Comparison of ENCODE assay signal across 20 cellular contexts in the genomic region with DNA sequence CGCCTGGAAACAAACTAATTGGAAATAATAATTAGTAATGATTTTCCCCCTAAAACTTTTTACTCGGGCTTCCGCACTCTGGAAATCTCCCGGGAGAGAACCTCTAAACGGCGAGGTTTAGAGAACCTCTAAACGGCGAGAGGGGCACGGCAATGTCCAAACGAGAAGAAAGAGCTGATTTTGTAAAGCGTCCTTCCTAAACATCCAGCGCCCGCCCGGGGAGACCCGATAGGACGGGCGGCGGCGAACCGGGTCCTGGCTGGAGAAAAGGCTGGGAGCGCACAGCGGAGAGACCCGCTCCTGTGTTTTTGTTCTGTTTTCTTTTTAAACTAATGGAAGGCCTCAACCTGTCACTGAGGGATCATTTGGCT. TPM values are rescaled to one million over a fixed set of nuclear protein-coding genes. Genes with fewer than 3 reads are reported as not detected.
A peak's percentile ranks its signal among the peaks of the same experiment; 100 is the strongest.
DNase-seq lines count a peak whose midpoint lies in the region; ATAC-seq, FAIRE-seq and TF ChIP-seq lines count a peak whose summit lies in the region.
"Had no signal": no experiment of that assay in that cellular context is flagged by ENCODE, and none has a peak within 500 bp of the region (broad histone marks: within the 10 kb centered on the region; RNA-seq: fewer than 3 reads in every experiment).

No MANE protein-coding gene starts in this region.

- no peak overlapping the region for H2BK120ac ChIP-seq in neuronal stem cell (ENCODE audit: low read depth, low read length)

- no peak overlapping the region for H3K4me3 Mint-ChIP-seq in T-helper 2 cell treated with Interferon-gamma antibody and Interleukin-4, amounts not matched to agents 5 μg/mL and 100 μg/mL, for 36 hours
- H3K4me3 Mint-ChIP-seq: natural killer cell treated with Interleukin-12 subunit alpha and Interleukin-12 subunit beta and Interleukin-15 and Interleukin-18, amount 100 ng/mL, for 72 hours had no signal

- POLR2A ChIA-PET in endothelial cell of umbilical vein (lab: Charles Lee): no interaction called here

- peak overlapping the region; percentile 68 for H3K27ac Mint-ChIP-seq in T-helper 2 cell treated with Interferon-gamma antibody and Interleukin-4, amounts not matched to agents 5 μg/mL and 100 μg/mL, for 36 hours
- H3K27ac Mint-ChIP-seq: CD14-positive monocyte; natural killer cell treated with Interleukin-12 subunit alpha and Interleukin-12 subunit beta and Interleukin-15 and Interleukin-18, amount 100 ng/mL, for 72 hours had no signal

- H3K27me3 ChIP-seq in endothelial cell of umbilical vein (ENCODE audit: control insufficient read depth in 2 of 2, insufficient read depth in 2 of 2, low read length in 2 of 2): peaks cover 80 to 87% of the 10 kb centered on the region in 2 experiments
- H3K27me3 ChIP-seq in neuronal stem cell (ENCODE audit: control insufficient read depth in 3 of 3, insufficient read depth in 3 of 3, low read depth in 1 of 3, low read length in 3 of 3): peaks cover 58 to 97% (median 91%) of the 10 kb centered on the region in 3 experiments
- peaks cover 96% of the 10 kb centered on the region for H3K27me3 ChIP-seq in WERI-Rb-1 (ENCODE audit: insufficient read depth, low read depth, severe bottlenecking)

- H3K9me1 ChIP-seq in endothelial cell of umbilical vein (replicated peaks; ENCODE audit: control insufficient read depth, extremely low read depth, insufficient read depth, low read length): no peaks in the 10 kb centered on the region

- H3K9me3 ChIP-seq in SK-N-MC (ENCODE audit: low read depth, low read length) (no peaks in the 10 kb centered on the region), endothelial cell of umbilical vein (replicated peaks; ENCODE audit: control insufficient read depth, insufficient read depth, low read length) (no peaks in the 10 kb centered on the region), neuronal stem cell (replicated peaks in 1 of 2; ENCODE audit: control insufficient read depth in 2 of 2, insufficient read depth in 1 of 2, low read depth in 1 of 2, low read length in 2 of 2) (no peaks in the 10 kb centered on the region), WERI-Rb-1 (ENCODE audit: severe bottlenecking) (no peaks in the 10 kb centered on the region)
- H3K9me3 ChIP-seq: uterus had no signal

- H3K36me3 ChIP-seq in SK-N-MC (ENCODE audit: insufficient read depth, low read length) (peaks cover 34% of the 10 kb centered on the region), endothelial cell of umbilical vein (ENCODE audit: control insufficient read depth in 2 of 2, extremely low read depth in 1 of 2, insufficient read depth in 2 of 2, low read length in 2 of 2) (no peaks in the 10 kb centered on the region), neuronal stem cell (replicated peaks in 1 of 2; ENCODE audit: control insufficient read depth in 2 of 2, insufficient read depth in 2 of 2, low read length in 2 of 2) (no peaks in the 10 kb centered on the region), WERI-Rb-1 (no peaks in the 10 kb centered on the region)
- H3K36me3 ChIP-seq: uterus had no signal

- H3K27ac ChIP-seq in SK-N-MC: peak overlapping the region; percentile 73
- H3K27ac ChIP-seq in endothelial cell of umbilical vein (ENCODE audit: insufficient read depth, low read depth, low read length): no peak overlapping the region
- no peak overlapping the region for H3K27ac ChIP-seq in neuronal stem cell (replicated peaks; ENCODE audit: low read length)
- H3K27ac ChIP-seq in WERI-Rb-1: no peak overlapping the region
- H3K27ac ChIP-seq: uterus had no signal

- no peak for TF ChIP-seq POLR2A in endothelial cell of umbilical vein (IDR thresholded peaks at IDR 0.05; ENCODE audit: low read depth, low read length)

- CTCF ChIA-PET in endothelial cell of umbilical vein (lab: Charles Lee): no interaction called here

- H3K4me1 ChIP-seq in endothelial cell of umbilical vein (ENCODE audit: control insufficient read depth, extremely low read depth, insufficient read depth, low read length) (no peaks in the 10 kb centered on the region), neuronal stem cell (ENCODE audit: control insufficient read depth in 2 of 2, insufficient read depth in 1 of 2, low read depth in 1 of 2, low read length in 2 of 2) (peaks cover 0 to 19% of the 10 kb centered on the region in 2 donors)

- intact Hi-C loops in endothelial cell of umbilical vein (cut with micrococcal nuclease): no loop called here

- peak overlapping the region; percentile 44 for H3K18ac ChIP-seq in neuronal stem cell (ENCODE audit: low read length)

- no peak for ATAC-seq in HG03520 (IDR thresholded peaks at IDR 0.05; ENCODE audit: unreplicated experiment)
- ATAC-seq: esophagus mucosa; natural killer cell treated with Interleukin-12 subunit alpha and Interleukin-12 subunit beta and Interleukin-15 and Interleukin-18, amount 100 ng/mL, for 72 hours had no signal

- peaks cover 2% of the 10 kb centered on the region for H3K79me1 ChIP-seq in neuronal stem cell (ENCODE audit: low read depth, low read length)

- H3K23ac ChIP-seq in neuronal stem cell (ENCODE audit: low read depth, low read length, poor library complexity): no peak overlapping the region

- peaks cover 1% of the 10 kb centered on the region for H3K36me3 Mint-ChIP-seq in T-helper 2 cell treated with Interferon-gamma antibody and Interleukin-4, amounts not matched to agents 5 μg/mL and 100 μg/mL, for 36 hours (ENCODE audit: low read depth)
- H3K36me3 Mint-ChIP-seq: natural killer cell treated with Interleukin-12 subunit alpha and Interleukin-12 subunit beta and Interleukin-15 and Interleukin-18, amount 100 ng/mL, for 72 hours had no signal

- H2AFZ ChIP-seq in endothelial cell of umbilical vein (ENCODE audit: low read depth, low read length) (no peak overlapping the region), neuronal stem cell (ENCODE audit: low read length) (no peak overlapping the region)

- no peak overlapping the region for H2AK5ac ChIP-seq in neuronal stem cell (ENCODE audit: low read depth, low read length)

- H3K4me3 ChIP-seq in SK-N-MC (peak overlapping the region; percentile 96), endothelial cell of umbilical vein (replicated peaks in 1 of 3; ENCODE audit: insufficient read depth in 1 of 3, low read depth in 1 of 3, low read length in 3 of 3) (no peak overlapping the region), neuronal stem cell (ENCODE audit: low read length in 2 of 2) (no peak overlapping the region), WERI-Rb-1 (ENCODE audit: low read depth, low read length) (no peak overlapping the region)
- H3K4me3 ChIP-seq: uterus had no signal

- H2BK15ac ChIP-seq in neuronal stem cell (ENCODE audit: low read length): no peak overlapping the region

- H3K4me2 ChIP-seq in endothelial cell of umbilical vein (ENCODE audit: insufficient read depth, low read length) (no peak overlapping the region), neuronal stem cell (ENCODE audit: insufficient read depth, low read length, poor library complexity, severe bottlenecking) (no peak overlapping the region)

- H3K14ac ChIP-seq in neuronal stem cell (ENCODE audit: low read length): no peak overlapping the region

- dilution Hi-C loops in endothelial cell of umbilical vein (cut with MboI; ENCODE audit: extremely low pct_ligation_motif_present, low sequenced_read_pairs): no loop called here

- DNase-seq in T-helper 2 cell treated with Interferon-gamma antibody and Interleukin-4, amounts not matched to agents 5 μg/mL and 100 μg/mL, for 36 hours (ENCODE audit: low spot score): no peak
- DNase-seq in T-helper 2 cell (no peak), SK-N-MC (ENCODE audit: low read depth, low spot score) (no peak), endothelial cell of umbilical vein (ENCODE audit: low read depth, low spot score) (no peak), neuronal stem cell (ENCODE audit: low spot score) (no peak), WERI-Rb-1 (no peak)
- no peak for DNase-seq in stimulated activated CD4-positive, alpha-beta T cell treated with anti-CD3 and anti-CD28 coated beads, Interleukin-12 subunit alpha, Interleukin-12 subunit beta, amount 100 ng/mL, for 4 hours
- DNase-seq: dermis blood vessel endothelial cell, mammary epithelial cell, NCI-H1436 treated with DMSO at 0.1 percent for 48 hours, NCI-H2227 treated with DMSO at 0.1 percent for 48 hours, SW 1271, uterus had no signal

- FAIRE-seq in endothelial cell of umbilical vein (lab: Jason Lieb, UNC): no peak
- FAIRE-seq: islet of Langerhans had no signal

- no peaks in the 10 kb centered on the region for H3K9me3 Mint-ChIP-seq in T-helper 2 cell treated with Interferon-gamma antibody and Interleukin-4, amounts not matched to agents 5 μg/mL and 100 μg/mL, for 36 hours
- H3K9me3 Mint-ChIP-seq: natural killer cell treated with Interleukin-12 subunit alpha and Interleukin-12 subunit beta and Interleukin-15 and Interleukin-18, amount 100 ng/mL, for 72 hours had no signal

- peaks cover 3% of the 10 kb centered on the region for H3K4me1 Mint-ChIP-seq in T-helper 2 cell treated with Interferon-gamma antibody and Interleukin-4, amounts not matched to agents 5 μg/mL and 100 μg/mL, for 36 hours (ENCODE audit: low read depth)
- H3K4me1 Mint-ChIP-seq: CD14-positive monocyte had no signal

- H2BK12ac ChIP-seq in neuronal stem cell (ENCODE audit: low read length): no peak overlapping the region

- no peaks in the 10 kb centered on the region for H3K79me2 ChIP-seq in endothelial cell of umbilical vein (ENCODE audit: control insufficient read depth, insufficient read depth, low read length)

- TF ChIP-seq CTCF in endothelial cell of umbilical vein (IDR thresholded peaks at IDR 0.05; ENCODE audit: extremely low read depth in 1 of 2, insufficient read depth in 1 of 2, low read depth in 1 of 2, low read length in 2 of 2) (no peak), WERI-Rb-1 (IDR thresholded peaks at IDR 0.05; ENCODE audit: low read depth, low read length) (no peak)

- no peak overlapping the region for H3K4ac ChIP-seq in neuronal stem cell (ENCODE audit: low read length)

- no peak overlapping the region for H4K8ac ChIP-seq in neuronal stem cell (ENCODE audit: low read depth, low read length)

- peaks cover 96% of the 10 kb centered on the region for H3K27me3 Mint-ChIP-seq in T-helper 2 cell treated with Interferon-gamma antibody and Interleukin-4, amounts not matched to agents 5 μg/mL and 100 μg/mL, for 36 hours (ENCODE audit: low read depth)

- no CpG with 5 or more reads among the region's 23 CpGs for WGBS in neuronal stem cell (ENCODE audit: extremely low coverage in 2 of 2, insufficient read length in 2 of 2, insufficient replicate concordance in 1 of 2), 2 donors

- H3K9ac ChIP-seq in SK-N-MC (ENCODE audit: insufficient read length): peak overlapping the region; percentile 90
- H3K9ac ChIP-seq in endothelial cell of umbilical vein (replicated peaks; ENCODE audit: extremely low read depth, insufficient read depth, low read length): no peak overlapping the region
- H3K9ac ChIP-seq in neuronal stem cell (ENCODE audit: low read depth, low read length, poor library complexity): no peak overlapping the region

- no TSS peak for BruUV-seq in endothelial cell of umbilical vein (replicated peaks; lab: Mats Ljungman, UMichigan)

- no peaks in the 10 kb centered on the region for H4K20me1 ChIP-seq in endothelial cell of umbilical vein (replicated peaks; ENCODE audit: control insufficient read depth, extremely low read depth, insufficient read depth, low read length)

- no peak overlapping the region for H2BK5ac ChIP-seq in neuronal stem cell (ENCODE audit: low read length)

- no peak overlapping the region for H4K91ac ChIP-seq in neuronal stem cell (ENCODE audit: low read depth, low read length, poor library complexity)

RNA-seq across cellular contexts. Expression of a gene that starts 1.6 kb away (rescaled TPM):
- not detected in 2 replicates for total RNA-seq in endothelial cell of umbilical vein
- not detected in 2 replicates for polyA plus RNA-seq in endothelial cell of umbilical vein
- polyA plus RNA-seq in endothelial cell of umbilical vein (2011; cell fraction: cytosol; rRNA removed): not detected in 2 replicates
- polyA plus RNA-seq in endothelial cell of umbilical vein (2011; cell fraction: nucleus; rRNA removed): not detected in 2 replicates
- polyA plus RNA-seq in endothelial cell of umbilical vein (2012): not detected in 2 replicates
- polyA minus RNA-seq in endothelial cell of umbilical vein: not detected in 2 replicates
- polyA minus RNA-seq in endothelial cell of umbilical vein (2011; cell fraction: cytosol; rRNA and poly(A)+ RNA removed): not detected
- not detected in 2 replicates for polyA minus RNA-seq in endothelial cell of umbilical vein (2011; cell fraction: nucleus; rRNA and poly(A)+ RNA removed)
- 0.03 TPM for polyA plus RNA-seq in neuronal stem cell (2013, experiment 1 of 2)
- 0.06 TPM for polyA plus RNA-seq in neuronal stem cell (2013, experiment 2 of 2)
- total RNA-seq: dermis blood vessel endothelial cell; esophagus mucosa; mammary epithelial cell; natural killer cell treated with Interleukin-12 subunit alpha and Interleukin-12 subunit beta and Interleukin-15 and Interleukin-18, amount 100 ng/mL, for 72 hours; renal cortical epithelial cell; subcutaneous adipose tissue; uterus had no signal
- polyA plus RNA-seq: CD14-positive monocyte, mammary epithelial cell had no signal
